ENCODE assay signal across 2 cellular contexts in the genomic region with DNA sequence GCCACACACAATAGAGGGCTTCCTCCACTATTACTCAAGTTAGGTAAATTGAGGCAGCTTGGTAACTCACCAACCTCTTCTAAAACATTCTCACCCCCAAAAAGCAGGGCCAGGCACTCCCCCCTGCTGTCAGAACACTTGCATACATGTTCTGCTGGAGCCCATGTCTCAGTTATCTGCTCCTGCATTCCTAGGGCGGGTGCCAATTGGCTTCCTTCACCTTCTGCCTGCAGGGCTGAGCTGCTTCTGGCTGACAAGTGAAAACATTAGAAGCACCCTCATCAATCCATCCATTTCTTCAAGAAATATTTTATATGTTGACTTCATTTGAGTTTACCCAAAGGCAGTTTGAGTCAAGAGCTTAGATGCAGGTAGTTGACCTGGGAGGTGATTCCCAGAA.
TF ChIP-seq lines count a peak whose summit lies in the region.

No MANE protein-coding gene starts in this region.

TF ChIP-seq in IMR-90, 13 proteins besides CTCF, POLR2A, EP300 and RAD21:
- TF ChIP-seq FOS (IDR thresholded peaks at IDR 0.05; ENCODE audit: low read depth, low read length) = no peak
- no peak for TF ChIP-seq BHLHE40 (IDR thresholded peaks at IDR 0.05; ENCODE audit: low read depth, low read length)
- no peak for TF ChIP-seq MXI1 (IDR thresholded peaks at IDR 0.05; ENCODE audit: borderline replicate concordance, low read depth, low read length)
- TF ChIP-seq CHD1 (IDR thresholded peaks at IDR 0.05; ENCODE audit: low read depth, low read length) = no peak
- TF ChIP-seq NFE2L2 (IDR thresholded peaks at IDR 0.05; ENCODE audit: low read depth, low read length) = no peak
- TF ChIP-seq SMC3 (IDR thresholded peaks at IDR 0.05; ENCODE audit: low read depth, low read length) = no peak
- no peak for TF ChIP-seq MAFK (IDR thresholded peaks at IDR 0.05; ENCODE audit: low read depth, low read length)
- no peak for TF ChIP-seq RCOR1 (IDR thresholded peaks at IDR 0.05; ENCODE audit: insufficient replicate concordance, low read length)
- no peak for TF ChIP-seq MAZ (IDR thresholded peaks at IDR 0.05; ENCODE audit: borderline replicate concordance, low read depth, low read length)
- TF ChIP-seq, protein P1, sequence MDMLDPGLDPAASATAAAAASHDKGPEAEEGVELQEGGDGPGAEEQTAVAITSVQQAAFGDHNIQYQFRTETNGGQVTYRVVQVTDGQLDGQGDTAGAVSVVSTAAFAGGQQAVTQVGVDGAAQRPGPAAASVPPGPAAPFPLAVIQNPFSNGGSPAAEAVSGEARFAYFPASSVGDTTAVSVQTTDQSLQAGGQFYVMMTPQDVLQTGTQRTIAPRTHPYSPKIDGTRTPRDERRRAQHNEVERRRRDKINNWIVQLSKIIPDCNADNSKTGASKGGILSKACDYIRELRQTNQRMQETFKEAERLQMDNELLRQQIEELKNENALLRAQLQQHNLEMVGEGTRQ (IDR thresholded peaks at IDR 0.05; ENCODE audit: low read depth, low read length) = no peak
- TF ChIP-seq, protein P2, sequence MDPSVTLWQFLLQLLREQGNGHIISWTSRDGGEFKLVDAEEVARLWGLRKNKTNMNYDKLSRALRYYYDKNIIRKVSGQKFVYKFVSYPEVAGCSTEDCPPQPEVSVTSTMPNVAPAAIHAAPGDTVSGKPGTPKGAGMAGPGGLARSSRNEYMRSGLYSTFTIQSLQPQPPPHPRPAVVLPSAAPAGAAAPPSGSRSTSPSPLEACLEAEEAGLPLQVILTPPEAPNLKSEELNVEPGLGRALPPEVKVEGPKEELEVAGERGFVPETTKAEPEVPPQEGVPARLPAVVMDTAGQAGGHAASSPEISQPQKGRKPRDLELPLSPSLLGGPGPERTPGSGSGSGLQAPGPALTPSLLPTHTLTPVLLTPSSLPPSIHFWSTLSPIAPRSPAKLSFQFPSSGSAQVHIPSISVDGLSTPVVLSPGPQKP (IDR thresholded peaks at IDR 0.05; ENCODE audit: borderline replicate concordance, low read depth, low read length) = no peak
- no peak for TF ChIP-seq CEBPB (IDR thresholded peaks at IDR 0.05; ENCODE audit: low read depth, low read length)
- no peak for TF ChIP-seq RFX5 (IDR thresholded peaks at IDR 0.05; ENCODE audit: low read depth, low read length)
TF ChIP-seq in IMR-90: peak in this region for 0.

TF ChIP-seq in GM23338, 12 proteins besides CTCF, POLR2A, EP300 and RAD21:
- no peak for TF ChIP-seq EZH2 (IDR thresholded peaks at IDR 0.05; ENCODE audit: low read depth, unreplicated experiment)
- TF ChIP-seq, protein P3, sequence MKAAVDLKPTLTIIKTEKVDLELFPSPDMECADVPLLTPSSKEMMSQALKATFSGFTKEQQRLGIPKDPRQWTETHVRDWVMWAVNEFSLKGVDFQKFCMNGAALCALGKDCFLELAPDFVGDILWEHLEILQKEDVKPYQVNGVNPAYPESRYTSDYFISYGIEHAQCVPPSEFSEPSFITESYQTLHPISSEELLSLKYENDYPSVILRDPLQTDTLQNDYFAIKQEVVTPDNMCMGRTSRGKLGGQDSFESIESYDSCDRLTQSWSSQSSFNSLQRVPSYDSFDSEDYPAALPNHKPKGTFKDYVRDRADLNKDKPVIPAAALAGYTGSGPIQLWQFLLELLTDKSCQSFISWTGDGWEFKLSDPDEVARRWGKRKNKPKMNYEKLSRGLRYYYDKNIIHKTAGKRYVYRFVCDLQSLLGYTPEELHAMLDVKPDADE (IDR thresholded peaks at IDR 0.05) = no peak
- no peak for TF ChIP-seq ZNF114 (CRISPR knock-in tag; IDR thresholded peaks at IDR 0.05)
- no peak for TF ChIP-seq NANOG (IDR thresholded peaks at IDR 0.05; ENCODE audit: borderline replicate concordance)
- no peak for TF ChIP-seq EZH2phosphoT487 (IDR thresholded peaks at IDR 0.05; ENCODE audit: unreplicated experiment)
- no peak for TF ChIP-seq ZNF331 (CRISPR knock-in tag; IDR thresholded peaks at IDR 0.05; ENCODE audit: low read depth)
- TF ChIP-seq, protein P4, sequence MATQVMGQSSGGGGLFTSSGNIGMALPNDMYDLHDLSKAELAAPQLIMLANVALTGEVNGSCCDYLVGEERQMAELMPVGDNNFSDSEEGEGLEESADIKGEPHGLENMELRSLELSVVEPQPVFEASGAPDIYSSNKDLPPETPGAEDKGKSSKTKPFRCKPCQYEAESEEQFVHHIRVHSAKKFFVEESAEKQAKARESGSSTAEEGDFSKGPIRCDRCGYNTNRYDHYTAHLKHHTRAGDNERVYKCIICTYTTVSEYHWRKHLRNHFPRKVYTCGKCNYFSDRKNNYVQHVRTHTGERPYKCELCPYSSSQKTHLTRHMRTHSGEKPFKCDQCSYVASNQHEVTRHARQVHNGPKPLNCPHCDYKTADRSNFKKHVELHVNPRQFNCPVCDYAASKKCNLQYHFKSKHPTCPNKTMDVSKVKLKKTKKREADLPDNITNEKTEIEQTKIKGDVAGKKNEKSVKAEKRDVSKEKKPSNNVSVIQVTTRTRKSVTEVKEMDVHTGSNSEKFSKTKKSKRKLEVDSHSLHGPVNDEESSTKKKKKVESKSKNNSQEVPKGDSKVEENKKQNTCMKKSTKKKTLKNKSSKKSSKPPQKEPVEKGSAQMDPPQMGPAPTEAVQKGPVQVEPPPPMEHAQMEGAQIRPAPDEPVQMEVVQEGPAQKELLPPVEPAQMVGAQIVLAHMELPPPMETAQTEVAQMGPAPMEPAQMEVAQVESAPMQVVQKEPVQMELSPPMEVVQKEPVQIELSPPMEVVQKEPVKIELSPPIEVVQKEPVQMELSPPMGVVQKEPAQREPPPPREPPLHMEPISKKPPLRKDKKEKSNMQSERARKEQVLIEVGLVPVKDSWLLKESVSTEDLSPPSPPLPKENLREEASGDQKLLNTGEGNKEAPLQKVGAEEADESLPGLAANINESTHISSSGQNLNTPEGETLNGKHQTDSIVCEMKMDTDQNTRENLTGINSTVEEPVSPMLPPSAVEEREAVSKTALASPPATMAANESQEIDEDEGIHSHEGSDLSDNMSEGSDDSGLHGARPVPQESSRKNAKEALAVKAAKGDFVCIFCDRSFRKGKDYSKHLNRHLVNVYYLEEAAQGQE (IDR thresholded peaks at IDR 0.05; ENCODE audit: unreplicated experiment) = no peak
- no peak for TF ChIP-seq JUNB (IDR thresholded peaks at IDR 0.05; ENCODE audit: unreplicated experiment)
- no peak for TF ChIP-seq POLR2AphosphoS5 (IDR thresholded peaks at IDR 0.05; ENCODE audit: low read depth)
- no peak for TF ChIP-seq CREB1 (CRISPR knock-in tag; IDR thresholded peaks at IDR 0.05; ENCODE audit: low read depth)
- no peak for TF ChIP-seq STAT1 (IDR thresholded peaks at IDR 0.05; ENCODE audit: unreplicated experiment)
- TF ChIP-seq, protein P5, sequence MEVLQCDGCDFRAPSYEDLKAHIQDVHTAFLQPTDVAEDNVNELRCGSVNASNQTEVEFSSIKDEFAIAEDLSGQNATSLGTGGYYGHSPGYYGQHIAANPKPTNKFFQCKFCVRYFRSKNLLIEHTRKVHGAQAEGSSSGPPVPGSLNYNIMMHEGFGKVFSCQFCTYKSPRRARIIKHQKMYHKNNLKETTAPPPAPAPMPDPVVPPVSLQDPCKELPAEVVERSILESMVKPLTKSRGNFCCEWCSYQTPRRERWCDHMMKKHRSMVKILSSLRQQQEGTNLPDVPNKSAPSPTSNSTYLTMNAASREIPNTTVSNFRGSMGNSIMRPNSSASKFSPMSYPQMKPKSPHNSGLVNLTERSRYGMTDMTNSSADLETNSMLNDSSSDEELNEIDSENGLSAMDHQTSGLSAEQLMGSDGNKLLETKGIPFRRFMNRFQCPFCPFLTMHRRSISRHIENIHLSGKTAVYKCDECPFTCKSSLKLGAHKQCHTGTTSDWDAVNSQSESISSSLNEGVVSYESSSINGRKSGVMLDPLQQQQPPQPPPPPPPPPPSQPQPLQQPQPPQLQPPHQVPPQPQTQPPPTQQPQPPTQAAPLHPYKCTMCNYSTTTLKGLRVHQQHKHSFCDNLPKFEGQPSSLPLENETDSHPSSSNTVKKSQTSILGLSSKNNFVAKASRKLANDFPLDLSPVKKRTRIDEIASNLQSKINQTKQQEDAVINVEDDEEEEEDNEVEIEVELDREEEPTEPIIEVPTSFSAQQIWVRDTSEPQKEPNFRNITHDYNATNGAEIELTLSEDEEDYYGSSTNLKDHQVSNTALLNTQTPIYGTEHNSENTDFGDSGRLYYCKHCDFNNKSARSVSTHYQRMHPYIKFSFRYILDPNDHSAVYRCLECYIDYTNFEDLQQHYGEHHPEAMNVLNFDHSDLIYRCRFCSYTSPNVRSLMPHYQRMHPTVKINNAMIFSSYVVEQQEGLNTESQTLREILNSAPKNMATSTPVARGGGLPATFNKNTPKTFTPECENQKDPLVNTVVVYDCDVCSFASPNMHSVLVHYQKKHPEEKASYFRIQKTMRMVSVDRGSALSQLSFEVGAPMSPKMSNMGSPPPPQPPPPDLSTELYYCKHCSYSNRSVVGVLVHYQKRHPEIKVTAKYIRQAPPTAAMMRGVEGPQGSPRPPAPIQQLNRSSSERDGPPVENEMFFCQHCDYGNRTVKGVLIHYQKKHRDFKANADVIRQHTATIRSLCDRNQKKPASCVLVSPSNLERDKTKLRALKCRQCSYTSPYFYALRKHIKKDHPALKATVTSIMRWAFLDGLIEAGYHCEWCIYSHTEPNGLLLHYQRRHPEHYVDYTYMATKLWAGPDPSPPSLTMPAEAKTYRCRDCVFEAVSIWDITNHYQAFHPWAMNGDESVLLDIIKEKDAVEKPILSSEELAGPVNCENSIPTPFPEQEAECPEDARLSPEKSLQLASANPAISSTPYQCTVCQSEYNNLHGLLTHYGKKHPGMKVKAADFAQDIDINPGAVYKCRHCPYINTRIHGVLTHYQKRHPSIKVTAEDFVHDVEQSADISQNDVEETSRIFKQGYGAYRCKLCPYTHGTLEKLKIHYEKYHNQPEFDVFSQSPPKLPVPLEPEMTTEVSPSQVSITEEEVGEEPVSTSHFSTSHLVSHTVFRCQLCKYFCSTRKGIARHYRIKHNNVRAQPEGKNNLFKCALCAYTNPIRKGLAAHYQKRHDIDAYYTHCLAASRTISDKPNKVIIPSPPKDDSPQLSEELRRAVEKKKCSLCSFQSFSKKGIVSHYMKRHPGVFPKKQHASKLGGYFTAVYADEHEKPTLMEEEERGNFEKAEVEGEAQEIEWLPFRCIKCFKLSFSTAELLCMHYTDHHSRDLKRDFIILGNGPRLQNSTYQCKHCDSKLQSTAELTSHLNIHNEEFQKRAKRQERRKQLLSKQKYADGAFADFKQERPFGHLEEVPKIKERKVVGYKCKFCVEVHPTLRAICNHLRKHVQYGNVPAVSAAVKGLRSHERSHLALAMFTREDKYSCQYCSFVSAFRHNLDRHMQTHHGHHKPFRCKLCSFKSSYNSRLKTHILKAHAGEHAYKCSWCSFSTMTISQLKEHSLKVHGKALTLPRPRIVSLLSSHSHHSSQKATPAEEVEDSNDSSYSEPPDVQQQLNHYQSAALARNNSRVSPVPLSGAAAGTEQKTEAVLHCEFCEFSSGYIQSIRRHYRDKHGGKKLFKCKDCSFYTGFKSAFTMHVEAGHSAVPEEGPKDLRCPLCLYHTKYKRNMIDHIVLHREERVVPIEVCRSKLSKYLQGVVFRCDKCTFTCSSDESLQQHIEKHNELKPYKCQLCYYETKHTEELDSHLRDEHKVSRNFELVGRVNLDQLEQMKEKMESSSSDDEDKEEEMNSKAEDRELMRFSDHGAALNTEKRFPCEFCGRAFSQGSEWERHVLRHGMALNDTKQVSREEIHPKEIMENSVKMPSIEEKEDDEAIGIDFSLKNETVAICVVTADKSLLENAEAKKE (CRISPR knock-in tag; IDR thresholded peaks at IDR 0.05) = no peak
